9 cellular contexts compared by ENCODE assay signal in genomic region chrX:79366556-79366887, GRCh38. TPM values are rescaled to one million over a fixed set of nuclear protein-coding genes. Genes with fewer than 3 reads are reported as not detected.
DNase-seq lines count a peak whose midpoint lies in the region; ATAC-seq, FAIRE-seq and TF ChIP-seq lines count a peak whose summit lies in the region.
"Had no signal": no experiment of that assay in that cellular context is flagged by ENCODE, and none has a peak within 500 bp of the region (broad histone marks: within the 10 kb centered on the region; RNA-seq: fewer than 3 reads in every experiment).

No MANE protein-coding gene starts in this region.

- ATAC-seq in HG02943 (IDR thresholded peaks at IDR 0.05; ENCODE audit: low read depth, unreplicated experiment) (peak; percentile 27), K562 (no peak), natural killer cell (no peak), GM18867 (IDR thresholded peaks at IDR 0.05; ENCODE audit: unreplicated experiment) (no peak)

- peak overlapping the region; percentile 93 for H3K4me3 Mint-ChIP-seq in natural killer cell

- H3K27me3 ChIP-seq in GM06990 (replicated peaks; ENCODE audit: control insufficient read depth, insufficient read depth, low read length) (no peaks in the 10 kb centered on the region), K562 (ENCODE audit: control insufficient read depth in 2 of 2, insufficient read depth in 2 of 2, low read length in 2 of 2) (no peaks in the 10 kb centered on the region), SJCRH30 (no peaks in the 10 kb centered on the region)

- POLR2A ChIA-PET in K562 (lab: Yijun Ruan, JAX) = no interaction called here

- BruUV-seq in K562 (replicated peaks; lab: Mats Ljungman, UMichigan) = no TSS peak

- FAIRE-seq in K562 (lab: Jason Lieb, UNC) = no peak

- no peaks in the 10 kb centered on the region for H3K9me3 Mint-ChIP-seq in natural killer cell

- H3K36me3 ChIP-seq in GM06990 (ENCODE audit: control insufficient read depth, insufficient read depth, low read length) = no peaks in the 10 kb centered on the region
- H3K36me3 ChIP-seq in K562 (ENCODE audit: control insufficient read depth, insufficient read depth, low read length) = peaks cover 6% of the 10 kb centered on the region; the same call in 2 of the 3 replicates
- no peaks in the 10 kb centered on the region for H3K36me3 ChIP-seq in SJCRH30

- H2AFZ ChIP-seq in K562 (ENCODE audit: low read depth, low read length) = peak overlapping the region; percentile 66

- peaks cover 0 to 7% of the 10 kb centered on the region in 2 donors for H3K27me3 Mint-ChIP-seq in natural killer cell (ENCODE audit: low read depth in 2 of 2)

- TF ChIP-seq CTCF in GM06990 (IDR thresholded peaks at IDR 0.05; ENCODE audit: insufficient read depth, low read length, poor library complexity, severe bottlenecking) (no peak), K562 (IDR thresholded peaks at IDR 0.05 in 2 of 3, conservative IDR thresholded peaks at IDR 0.05 in 1 of 3; ENCODE audit: insufficient read depth in 2 of 3, low read depth in 1 of 3, low read length in 3 of 3) (no peak), natural killer cell (IDR thresholded peaks at IDR 0.05) (no peak)

- CTCF ChIA-PET in K562 (lab: Yijun Ruan, JAX; ENCODE audit: low intra/inter-chr PET ratio) = no interaction called here

- peak overlapping the region; percentile 67 for H3K4me3 ChIP-seq in GM06990 (replicated peaks; ENCODE audit: low read depth, low read length)
- peak overlapping the region; percentile 52 for H3K4me3 ChIP-seq in K562
- no peak overlapping the region for H3K4me3 ChIP-seq in SJCRH30

- no peaks in the 10 kb centered on the region; a peak in 2 of 5 replicates for H3K4me1 ChIP-seq in K562 (replicated peaks in 1 of 2; ENCODE audit: control insufficient read depth in 2 of 2, insufficient read depth in 2 of 2, low read length in 2 of 2)
- H3K4me1 ChIP-seq in SJCRH30 = no peaks in the 10 kb centered on the region

- H3K36me3 Mint-ChIP-seq in natural killer cell = no peaks in the 10 kb centered on the region

- peak overlapping the region; percentile 61 to 90 for H3K9ac ChIP-seq in K562 (ENCODE audit: insufficient read depth in 1 of 2, low read depth in 2 of 2, low read length in 2 of 2)

- no peaks in the 10 kb centered on the region for H3K9me3 ChIP-seq in K562 (replicated peaks; ENCODE audit: control insufficient read depth, insufficient read depth, low read depth, low read length)
- H3K9me3 ChIP-seq in SJCRH30 (replicated peaks) = no peaks in the 10 kb centered on the region

- in situ Hi-C loops in K562 (cut with MboI) = no loop called here

- H3K79me2 ChIP-seq in K562 (ENCODE audit: control insufficient read depth, insufficient read depth, low read length) = peaks cover 35% of the 10 kb centered on the region

- H3K27ac ChIP-seq in K562 (ENCODE audit: extremely low read depth, low read depth, low read length) (peak overlapping the region; percentile 78), SJCRH30 (no peak overlapping the region)

- H3K4me1 Mint-ChIP-seq in natural killer cell = peaks cover 27 to 29% of the 10 kb centered on the region in 2 donors

- peak overlapping the region; percentile 86 for H3K27ac Mint-ChIP-seq in natural killer cell

- no peak for TF ChIP-seq POLR2A in K562 (conservative IDR thresholded peaks at IDR 0.05)

- no peak for TF ChIP-seq RAD21 in K562 (CRISPR knock-in tag; conservative IDR thresholded peaks at IDR 0.05 in 1 of 2, IDR thresholded peaks at IDR 0.05 in 1 of 2)

- no peaks in the 10 kb centered on the region for H4K20me1 ChIP-seq in K562 (replicated peaks; ENCODE audit: control insufficient read depth, insufficient read depth, low read length)

- 0% methylated on average over 3 of the region's 6 CpGs for WGBS in K562 (ENCODE audit: insufficient coverage, low coverage, missing lambda C conversion rate)

- H3K4me2 ChIP-seq in K562 (ENCODE audit: insufficient read depth, low read length) = peak overlapping the region; percentile 76

- no peaks in the 10 kb centered on the region for H3K9me1 ChIP-seq in K562 (ENCODE audit: control insufficient read depth, insufficient read depth, low read length)

- DNase-seq in GM06990 (ENCODE audit: extremely low read depth, insufficient read length) = no peak
- DNase-seq in K562 (ENCODE audit: extremely low read depth in 1 of 4, low spot score in 3 of 4) = no peak
- no peak for DNase-seq in natural killer cell
- DNase-seq in SJCRH30 = no peak
- DNase-seq in activated gamma-delta T cell treated with Interleukin-2 at 50 U/mL for 16 hours = no peak
- no peak for DNase-seq in pons (ENCODE audit: low spot score)
- DNase-seq: SHP77 had no signal

- no peak for TF ChIP-seq EP300 in K562 (IDR thresholded peaks at IDR 0.05; ENCODE audit: low read length)

- intact Hi-C loops in K562 (cut with micrococcal nuclease) = loop anchor here (5.0 kb wide), 1 partner anchor 46 kb away; no protein-coding TSS in a partner anchor
- intact Hi-C loops in natural killer cell (cut with micrococcal nuclease) = loop anchor here (2.0 kb wide), 1 partner anchor 46 kb away; no protein-coding TSS in a partner anchor

TF ChIP-seq in K562, 482 proteins besides CTCF, POLR2A, EP300 and RAD21:
- peak; percentile 24; the same call in 1 of the 2 replicates for TF ChIP-seq TFAP4 (CRISPR knock-in tag; IDR thresholded peaks at IDR 0.05; ENCODE audit: borderline replicate concordance)
- TF ChIP-seq ETV5 (CRISPR knock-in tag; IDR thresholded peaks at IDR 0.05; ENCODE audit: low read depth) = 0 out of 2 replicates have a peak, but pooled peaks have one; percentile 9
- no peak for TF ChIP-seq RHOXF2B (CRISPR knock-in tag; conservative IDR thresholded peaks at IDR 0.05)

RNA-seq across cellular contexts. Expression of gene ITM2A, which starts 0.6 kb away (rescaled TPM):
- total RNA-seq in K562 (2011; cell fraction: chromatin; rRNA removed; ENCODE audit: low replicate concordance) = 56.8 and 80.7 TPM in 2 replicates
- 85.7 and 111 TPM in 2 replicates for total RNA-seq in K562 (2011; cell fraction: nucleolus; rRNA removed)
- total RNA-seq in K562 (2011; cell fraction: nucleoplasm; rRNA removed) = 94.9 and 106 TPM in 2 replicates
- total RNA-seq in K562 (2014; rRNA removed) (29.7 and 36.5 TPM in 2 replicates), K562 (2014; rRNA removed; fragmentation: Illumina TruSeq; extraction: Trizol) (49.5 and 56.3 TPM in 2 replicates), K562 (2015; rRNA removed; fragmentation: Illumina TruSeq; extraction: Trizol) (26.2 and 29.4 TPM in 2 replicates), K562 (2021) (57.4 and 58.9 TPM in 2 replicates), natural killer cell (10 to 100 TPM; 34.7 to 72.5 (median 64.8) TPM)
- polyA plus RNA-seq in K562 (2011; rRNA removed) (56.8 and 106 TPM in 2 replicates), K562 (2014; fragmentation: Illumina TruSeq; extraction: Trizol) (62.0 and 63.4 TPM in 2 replicates), K562 (2014; fragmentation: Nextera tagmentation; extraction: Ambion mirVana) (100 to 1,000 TPM; 105 to 117 TPM), K562 (2014; rRNA removed) (47.4 and 61.7 TPM in 2 replicates)
- polyA plus RNA-seq in K562 (2011; cell fraction: cytosol; rRNA removed) = 43.2 and 51.6 TPM in 2 replicates
- 13.5 and 17.7 TPM in 2 replicates for polyA plus RNA-seq in K562 (2011; cell fraction: nucleus; rRNA removed)
- polyA plus RNA-seq in K562 (2012) = 40.0 and 54.8 TPM in 2 replicates
- polyA minus RNA-seq in K562 (2011; rRNA and poly(A)+ RNA removed) = 56.6 and 97.7 TPM in 2 replicates
- polyA minus RNA-seq in K562 (2011; cell fraction: cytosol; rRNA and poly(A)+ RNA removed) = 32.8 and 66.3 TPM in 2 replicates
- polyA minus RNA-seq in K562 (2011; cell fraction: nucleus; rRNA and poly(A)+ RNA removed) = 3.1 and 3.2 TPM in 2 replicates
- not detected in 2 replicates for total RNA-seq in SJCRH30 (2014; rRNA removed; shearing (Covaris generic))

Comparison
In these comparisons a context has a peak if more than half of its experiments do, and no peak if none do; other contexts are left out.
1. RNA of gene ITM2A, which starts 0.6 kb away (total RNA-seq): 34.7 to 72.5 TPM in natural killer cell and 26.2 to 111 TPM in K562; not detected in SJCRH30; every median in the first group is over 10 times any median in the second.